In the genomic region with DNA sequence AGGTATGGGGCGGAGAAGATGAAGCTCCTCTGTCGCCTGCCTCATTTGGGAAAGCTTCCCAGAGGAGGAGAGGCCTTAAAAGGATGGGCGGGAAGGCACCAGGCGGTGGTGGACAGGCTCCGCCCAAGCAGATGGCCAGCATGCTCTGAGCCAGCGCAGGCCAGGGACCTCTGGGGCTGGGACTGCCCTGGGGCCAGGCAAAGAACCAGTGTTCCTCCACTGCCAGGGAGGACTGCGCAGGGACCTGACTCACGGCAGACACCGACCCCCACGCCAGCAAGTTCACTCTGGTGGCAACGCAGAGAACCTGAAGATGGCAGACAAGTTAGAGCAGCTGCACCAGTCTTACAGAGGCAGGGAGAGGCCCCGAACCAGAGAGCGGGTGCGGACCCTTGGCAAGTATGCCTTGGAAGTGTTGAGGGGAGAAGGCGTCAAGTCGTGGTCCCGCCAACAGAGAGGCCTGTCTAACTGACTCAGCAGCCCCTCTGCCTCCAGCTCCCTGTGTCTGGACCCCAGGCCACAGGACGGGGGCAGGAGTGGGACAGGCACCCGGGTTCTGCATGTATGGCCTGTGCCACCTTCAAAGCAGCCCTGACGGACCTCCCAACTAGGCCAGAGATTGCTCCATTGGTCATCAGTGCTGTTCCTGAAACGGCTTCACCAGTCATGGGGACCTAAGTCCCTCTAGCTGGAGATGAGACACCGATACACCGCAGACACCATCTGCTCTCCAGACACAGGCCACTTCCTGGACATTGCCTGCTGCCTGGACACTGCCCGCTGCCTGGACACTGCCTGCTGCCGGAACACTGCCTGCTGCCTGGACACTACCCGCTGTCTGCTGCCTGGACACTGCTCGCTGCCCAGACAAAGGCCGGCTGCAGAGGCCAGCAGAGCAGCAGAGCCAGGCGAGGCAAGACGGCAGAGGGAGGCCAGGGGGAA, we compare ENCODE assay signal across 9 cellular contexts.
A peak's percentile ranks its signal among the peaks of the same experiment; 100 is the strongest.
DNase-seq lines count a peak whose midpoint lies in the region; ATAC-seq and TF ChIP-seq lines count a peak whose summit lies in the region.
"Had no signal": no experiment of that assay in that cellular context is flagged by ENCODE, and none has a peak within 500 bp of the region (broad histone marks: within the 10 kb centered on the region; RNA-seq: fewer than 3 reads in every experiment).

No MANE protein-coding gene starts in this region.

- POLR2A ChIA-PET in activated CD4-positive, alpha-beta T cell treated with anti-CD3 and anti-CD28 coated beads, Interleukin-2, amount 10 ng/mL, durations not matched to agents 7 days and 5 days (lab: Charles Lee), result interaction anchor here (0.8 kb wide), 1 partner anchor 10 kb away, joined by 3 read pairs; no protein-coding TSS in a partner anchor

- H3K36me3 Mint-ChIP-seq in activated CD4-positive, alpha-beta T cell treated with anti-CD3 and anti-CD28 coated beads, Interleukin-2, amount 10 ng/mL, durations not matched to agents 7 days and 5 days (ENCODE audit: low read depth), result peaks cover 15% of the 10 kb centered on the region
- no peaks in the 10 kb centered on the region for H3K36me3 Mint-ChIP-seq in type B pancreatic cell

- no peak overlapping the region for H4K5ac ChIP-seq in mesendoderm (ENCODE audit: low read length)

- no peak for TF ChIP-seq CTCF in breast epithelium (IDR thresholded peaks at IDR 0.05)
- TF ChIP-seq CTCF in liver (IDR thresholded peaks at IDR 0.05; ENCODE audit: low read depth, low read length, missing input control), result no peak
- no peak for TF ChIP-seq CTCF in type B pancreatic cell (conservative IDR thresholded peaks at IDR 0.05)

- no peak for TF ChIP-seq RAD21 in liver (IDR thresholded peaks at IDR 0.05)

- no peaks in the 10 kb centered on the region for H3K27me3 ChIP-seq in breast epithelium
- H3K27me3 ChIP-seq in liver (ENCODE audit: control insufficient read depth in 4 of 4, insufficient read depth in 4 of 4, low read length in 3 of 4), result no peaks in the 10 kb centered on the region
- no peaks in the 10 kb centered on the region for H3K27me3 ChIP-seq in mesendoderm (ENCODE audit: insufficient read depth, low read length, poor library complexity)

- no peak overlapping the region for H2BK15ac ChIP-seq in mesendoderm (replicated peaks; ENCODE audit: low read depth)

- peaks cover 6% of the 10 kb centered on the region for H3K27me3 Mint-ChIP-seq in activated CD4-positive, alpha-beta T cell treated with anti-CD3 and anti-CD28 coated beads, Interleukin-2, amount 10 ng/mL, durations not matched to agents 7 days and 5 days
- no peaks in the 10 kb centered on the region for H3K27me3 Mint-ChIP-seq in type B pancreatic cell

- H3K9me3 ChIP-seq in breast epithelium, result no peaks in the 10 kb centered on the region
- H3K9me3 ChIP-seq in liver (ENCODE audit: control insufficient read depth in 4 of 4, low read length in 3 of 4), result no peaks in the 10 kb centered on the region

- no peak overlapping the region for H2BK5ac ChIP-seq in mesendoderm (ENCODE audit: low read length)

- H3K27ac ChIP-seq in breast epithelium (peak overlapping the region; percentile 46 to 88), liver (ENCODE audit: low read depth in 1 of 2, low read length in 2 of 2) (peak overlapping the region; percentile 13 to 21), mesendoderm (ENCODE audit: low read depth, low read length) (no peak overlapping the region)

- no peak overlapping the region for H3K4me2 ChIP-seq in mesendoderm (ENCODE audit: low read length)

- H3K4ac ChIP-seq in mesendoderm (ENCODE audit: low read depth, low read length), result no peak overlapping the region

- H3K56ac ChIP-seq in mesendoderm (ENCODE audit: low read length), result no peak overlapping the region

- no peak for ATAC-seq in HG03571 (IDR thresholded peaks at IDR 0.05; ENCODE audit: unreplicated experiment)

- DNase-seq in activated CD4-positive, alpha-beta T cell treated with anti-CD3 and anti-CD28 coated beads, Interleukin-2, amount 10 ng/mL, durations not matched to agents 7 days and 5 days, result no peak
- no peak for DNase-seq in activated CD4-positive, alpha-beta T cell treated with anti-CD3 and anti-CD28 coated beads for 4 hours
- DNase-seq in breast epithelium (ENCODE audit: low spot score in 2 of 2) (peak in 1 of 2 donors; percentile 17), type B pancreatic cell (ENCODE audit: extremely low spot score, unreplicated experiment) (peak; percentile 67), mesendoderm (no peak), NCI-H1092 (lab: John Stamatoyannopoulos, UW) (no peak)
- DNase-seq: DMS79 treated with DMSO at 0.1 percent for 48 hours had no signal

- H3K9ac ChIP-seq in liver (ENCODE audit: low read depth in 1 of 2, low read length in 2 of 2) (no peak overlapping the region), mesendoderm (ENCODE audit: low read length) (no peak overlapping the region)

- peaks cover 5 to 6% of the 10 kb centered on the region in 2 donors for H3K4me1 ChIP-seq in breast epithelium
- H3K4me1 ChIP-seq in liver (ENCODE audit: control insufficient read depth in 4 of 4, insufficient read depth in 4 of 4, low read length in 3 of 4), result peaks cover 0 to 6% (median 3%) of the 10 kb centered on the region in 4 donors
- no peaks in the 10 kb centered on the region for H3K4me1 ChIP-seq in mesendoderm (ENCODE audit: control insufficient read depth, low read depth, low read length)

- CTCF ChIA-PET in activated CD4-positive, alpha-beta T cell treated with anti-CD3 and anti-CD28 coated beads, Interleukin-2, amount 10 ng/mL, durations not matched to agents 7 days and 5 days (lab: Charles Lee), result interaction anchor here (0.6 to 2.8 kb wide), 8 partner anchors 9 to 126 kb away, joined by 3 to 15 read pairs (median 4); no protein-coding TSS in a partner anchor

- peaks cover 14% of the 10 kb centered on the region for H3K79me1 ChIP-seq in mesendoderm (ENCODE audit: low read length)

- 88% methylated on average over 30 of the region's 30 CpGs for WGBS in liver
- no CpG with 5 or more reads among the region's 30 CpGs for WGBS in mesendoderm (ENCODE audit: extremely low coverage, insufficient coverage, low lambda C conversion rate)

- no peak overlapping the region for H2AK5ac ChIP-seq in mesendoderm (ENCODE audit: low read length)

- no peak overlapping the region for H3K4me3 Mint-ChIP-seq in activated CD4-positive, alpha-beta T cell treated with anti-CD3 and anti-CD28 coated beads, Interleukin-2, amount 10 ng/mL, durations not matched to agents 7 days and 5 days
- no peak overlapping the region for H3K4me3 Mint-ChIP-seq in type B pancreatic cell

- H2BK120ac ChIP-seq in mesendoderm (ENCODE audit: low read depth, low read length), result no peak overlapping the region

- TF ChIP-seq POLR2A in breast epithelium (IDR thresholded peaks at IDR 0.05), result no peak

- peak overlapping the region in 1 of 3 donors; percentile 58 for H3K4me3 ChIP-seq in breast epithelium
- no peak overlapping the region for H3K4me3 ChIP-seq in liver (ENCODE audit: low read depth in 1 of 3, low read length in 3 of 3)
- H3K4me3 ChIP-seq in mesendoderm (ENCODE audit: low read length), result no peak overlapping the region

- intact Hi-C loops in breast epithelium (cut with DNase I; ENCODE audit: low total_unique reads), result loop anchor here (1.0 kb wide), 1 partner anchor 36 kb away; no protein-coding TSS in a partner anchor

- H3K4me1 Mint-ChIP-seq in activated CD4-positive, alpha-beta T cell treated with anti-CD3 and anti-CD28 coated beads, Interleukin-2, amount 10 ng/mL, durations not matched to agents 7 days and 5 days, result peaks cover 64% of the 10 kb centered on the region
- H3K4me1 Mint-ChIP-seq in type B pancreatic cell (ENCODE audit: unreplicated experiment), result peaks cover 50% of the 10 kb centered on the region

- no peak overlapping the region for H4K8ac ChIP-seq in mesendoderm (ENCODE audit: low read depth, low read length)

- no peak overlapping the region for H3K18ac ChIP-seq in mesendoderm (ENCODE audit: low read length)

- peaks cover 14% of the 10 kb centered on the region for H3K79me2 ChIP-seq in mesendoderm (ENCODE audit: control insufficient read depth, insufficient read depth, low read length)

- no peak overlapping the region for H3K23ac ChIP-seq in mesendoderm (ENCODE audit: low read length)

- no peaks in the 10 kb centered on the region for H3K9me3 Mint-ChIP-seq in activated CD4-positive, alpha-beta T cell treated with anti-CD3 and anti-CD28 coated beads, Interleukin-2, amount 10 ng/mL, durations not matched to agents 7 days and 5 days
- no peaks in the 10 kb centered on the region for H3K9me3 Mint-ChIP-seq in type B pancreatic cell

- peak overlapping the region; percentile 93 for H3K27ac Mint-ChIP-seq in activated CD4-positive, alpha-beta T cell treated with anti-CD3 and anti-CD28 coated beads, Interleukin-2, amount 10 ng/mL, durations not matched to agents 7 days and 5 days
- H3K27ac Mint-ChIP-seq in type B pancreatic cell, result no peak overlapping the region

- H3K36me3 ChIP-seq in breast epithelium (no peaks in the 10 kb centered on the region), liver (ENCODE audit: control insufficient read depth in 4 of 4, insufficient read depth in 3 of 4, low read depth in 1 of 4, low read length in 3 of 4) (no peaks in the 10 kb centered on the region), mesendoderm (ENCODE audit: control insufficient read depth, insufficient read depth, low read length) (no peaks in the 10 kb centered on the region)

TF ChIP-seq in liver, 16 proteins besides CTCF, POLR2A, EP300 and RAD21:
- TF ChIP-seq NR2F2 (IDR thresholded peaks at IDR 0.05) (peak; percentile 17), FOXA1 (IDR thresholded peaks at IDR 0.05) (no peak)
